ENCODE assay signal across 12 cellular contexts in genomic region chrY:24833619-24834018, GRCh38. TPM values are rescaled to one million over a fixed set of nuclear protein-coding genes. Genes with fewer than 3 reads are reported as not detected.
"Had no signal": no experiment of that assay in that cellular context is flagged by ENCODE, and none has a peak within 500 bp of the region (broad histone marks: within the 10 kb centered on the region; RNA-seq: fewer than 3 reads in every experiment).

A gene with protein sequence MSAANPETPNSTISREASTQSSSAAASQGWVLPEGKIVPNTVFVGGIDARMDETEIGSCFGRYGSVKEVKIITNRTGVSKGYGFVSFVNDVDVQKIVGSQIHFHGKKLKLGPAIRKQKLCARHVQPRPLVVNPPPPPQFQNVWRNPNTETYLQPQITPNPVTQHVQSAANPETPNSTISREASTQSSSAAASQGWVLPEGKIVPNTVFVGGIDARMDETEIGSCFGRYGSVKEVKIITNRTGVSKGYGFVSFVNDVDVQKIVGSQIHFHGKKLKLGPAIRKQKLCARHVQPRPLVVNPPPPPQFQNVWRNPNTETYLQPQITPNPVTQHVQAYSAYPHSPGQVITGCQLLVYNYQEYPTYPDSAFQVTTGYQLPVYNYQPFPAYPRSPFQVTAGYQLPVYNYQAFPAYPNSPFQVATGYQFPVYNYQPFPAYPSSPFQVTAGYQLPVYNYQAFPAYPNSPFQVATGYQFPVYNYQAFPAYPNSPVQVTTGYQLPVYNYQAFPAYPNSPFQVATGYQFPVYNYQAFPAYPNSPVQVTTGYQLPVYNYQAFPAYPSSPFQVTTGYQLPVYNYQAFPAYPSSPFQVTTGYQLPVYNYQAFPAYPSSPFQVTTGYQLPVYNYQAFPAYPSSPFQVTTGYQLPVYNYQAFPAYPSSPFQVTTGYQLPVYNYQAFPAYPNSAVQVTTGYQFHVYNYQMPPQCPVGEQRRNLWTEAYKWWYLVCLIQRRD (plus strand): TSS chrY:24833919. CDS start chrY:24834127, 208 bp downstream.

RNA-seq across cellular contexts. Expression of the gene that starts here (rescaled TPM):
- total RNA-seq: subcutaneous adipose tissue, temporal lobe, thoracic aorta, thyroid gland, tibial nerve, transverse colon, upper lobe of left lung, upper lobe of right lung, ureter, urinary bladder, uterus, vagina had no signal
- polyA plus RNA-seq: urinary bladder had no signal
